21 cellular contexts compared by ENCODE assay signal in the genomic region with DNA sequence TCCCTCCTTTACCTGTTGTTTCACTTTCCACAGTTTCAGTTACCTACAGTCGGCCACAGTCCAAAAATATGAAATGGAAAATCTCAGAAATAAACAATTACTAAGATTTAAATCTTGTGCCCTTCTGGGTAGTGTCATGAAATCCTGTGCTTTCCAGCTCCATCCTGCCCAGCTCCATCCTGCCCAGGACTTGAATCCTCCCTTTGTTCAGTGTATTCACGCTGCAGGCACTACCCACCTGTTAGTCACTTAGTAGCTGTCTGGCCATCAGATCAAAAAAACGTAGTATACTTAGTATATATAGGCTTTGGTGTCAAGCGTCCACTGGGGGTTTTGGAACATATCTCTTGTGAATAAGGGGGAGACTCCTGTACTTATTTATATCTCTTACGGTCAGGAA.
"Had no signal": no experiment of that assay in that cellular context is flagged by ENCODE, and none has a peak within 500 bp of the region (broad histone marks: within the 10 kb centered on the region; RNA-seq: fewer than 3 reads in every experiment).

No MANE protein-coding gene starts in this region.

- H3K36me3 Mint-ChIP-seq: mesothelial cell of epicardium; natural killer cell; stimulated activated memory B cell treated with anti-CD40 and anti-IgM and Interleukin-4, amounts not matched to agents 10 μg/mL and 1 μg/mL and 100 μg/mL, for 72 hours had no signal

- H3K4me1 Mint-ChIP-seq: natural killer cell; stimulated activated memory B cell treated with anti-CD40 and anti-IgM and Interleukin-4, amounts not matched to agents 10 μg/mL and 1 μg/mL and 100 μg/mL, for 72 hours had no signal

- ATAC-seq: heart left ventricle; left lobe of liver; natural killer cell; sciatic nerve; stimulated activated memory B cell treated with anti-CD40 and anti-IgM and Interleukin-4, amounts not matched to agents 10 μg/mL and 1 μg/mL and 100 μg/mL, for 72 hours had no signal

- H3K9me3 Mint-ChIP-seq: mesothelial cell of epicardium; neural crest cell; stimulated activated memory B cell treated with anti-CD40 and anti-IgM and Interleukin-4, amounts not matched to agents 10 μg/mL and 1 μg/mL and 100 μg/mL, for 72 hours; stimulated activated naive CD8-positive, alpha-beta T cell treated with anti-CD3 and anti-CD28 coated beads, Interleukin-15, Interleukin-2, amounts not matched to agents 100 ng/mL and 50 ng/mL, for 24 hours had no signal

- H3K27ac ChIP-seq: dorsolateral prefrontal cortex, heart left ventricle, spleen, tibial artery, upper lobe of left lung, uterus had no signal

- H3K27me3 Mint-ChIP-seq: stimulated activated memory B cell treated with anti-CD40 and anti-IgM and Interleukin-4, amounts not matched to agents 10 μg/mL and 1 μg/mL and 100 μg/mL, for 72 hours; stimulated activated naive CD8-positive, alpha-beta T cell treated with anti-CD3 and anti-CD28 coated beads, Interleukin-15, Interleukin-2, amounts not matched to agents 100 ng/mL and 50 ng/mL, for 24 hours had no signal

- H3K4me3 Mint-ChIP-seq: mesothelial cell of epicardium; natural killer cell; neural crest cell; stimulated activated memory B cell treated with anti-CD40 and anti-IgM and Interleukin-4, amounts not matched to agents 10 μg/mL and 1 μg/mL and 100 μg/mL, for 72 hours; stimulated activated naive CD8-positive, alpha-beta T cell treated with anti-CD3 and anti-CD28 coated beads, Interleukin-15, Interleukin-2, amounts not matched to agents 100 ng/mL and 50 ng/mL, for 24 hours had no signal

- DNase-seq: cortex of kidney; dorsolateral prefrontal cortex; effector memory CD4-positive, alpha-beta T cell; erythroblast; heart left ventricle; hippocampal formation; natural killer cell; posterior cingulate gyrus; spleen; stimulated activated CD4-positive, alpha-beta T cell treated with anti-CD3 and anti-CD28 coated beads, Interleukin-15, amount 100 ng/mL, for 24 hours; stimulated activated CD4-positive, alpha-beta T cell treated with anti-CD3 and anti-CD28 coated beads, Interleukin-1b, Interleukin-23, amount 100 ng/mL, for 48 hours; stimulated activated CD4-positive, alpha-beta T cell treated with anti-CD3 and anti-CD28 coated beads, Interleukin-4, amount 100 ng/mL, for 24 hours; tibial artery; upper lobe of left lung; uterus had no signal

- H3K27ac Mint-ChIP-seq: mesothelial cell of epicardium; natural killer cell; stimulated activated memory B cell treated with anti-CD40 and anti-IgM and Interleukin-4, amounts not matched to agents 10 μg/mL and 1 μg/mL and 100 μg/mL, for 72 hours; stimulated activated naive CD8-positive, alpha-beta T cell treated with anti-CD3 and anti-CD28 coated beads, Interleukin-15, Interleukin-2, amounts not matched to agents 100 ng/mL and 50 ng/mL, for 24 hours had no signal

- H3K4me3 ChIP-seq: dorsolateral prefrontal cortex, heart left ventricle, spleen, tibial artery, upper lobe of left lung, uterus had no signal
